In genomic region chr7:24251568-24251967, GRCh38 we compare ENCODE assay signal across 7 cellular contexts. TPM values are rescaled to one million over a fixed set of nuclear protein-coding genes. Genes with fewer than 3 reads are reported as not detected.
"Had no signal": no experiment of that assay in that cellular context is flagged by ENCODE, and none has a peak within 500 bp of the region (broad histone marks: within the 10 kb centered on the region; RNA-seq: fewer than 3 reads in every experiment).

No MANE protein-coding gene starts in this region.

- H3K4me3 ChIP-seq: GM23338 had no signal

- H3K4me2 ChIP-seq: GM23338, KMS-11 had no signal

- DNase-seq: H9, HCEC 1CT, HFFc6, IMR-90, KBM-7 had no signal

- H2AFZ ChIP-seq: GM23338 had no signal

- H3K9ac ChIP-seq: KMS-11 had no signal

- ATAC-seq: GM23338 had no signal

- H3K27ac ChIP-seq: KMS-11 had no signal

RNA-seq across cellular contexts. Expression of gene NPY, which starts 32.4 kb away (rescaled TPM):
- polyA plus RNA-seq: IMR-90 had no signal
